Comparison of ENCODE assay signal across 17 cellular contexts in the genomic region with DNA sequence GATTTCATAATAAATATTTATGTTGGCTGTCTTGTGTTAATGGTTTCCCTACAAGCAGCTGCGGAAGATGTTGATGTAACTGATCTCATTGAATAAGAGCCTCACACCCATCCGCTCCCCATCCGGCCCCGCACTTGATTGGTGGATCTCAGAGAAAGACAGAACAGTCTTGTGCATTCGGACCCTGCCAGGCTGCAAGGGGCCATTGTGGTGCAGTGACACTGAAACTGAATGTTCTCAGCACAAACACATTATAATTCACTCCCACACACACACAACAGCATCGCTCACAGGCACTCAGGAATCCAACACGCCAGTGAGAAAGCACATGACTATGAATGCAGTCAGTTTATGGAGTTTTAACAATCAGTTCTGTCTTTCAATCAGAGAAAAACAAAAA. TPM values are rescaled to one million over a fixed set of nuclear protein-coding genes. Genes with fewer than 3 reads are reported as not detected.
DNase-seq lines count a peak whose midpoint lies in the region; ATAC-seq and TF ChIP-seq lines count a peak whose summit lies in the region.
"Had no signal": no experiment of that assay in that cellular context is flagged by ENCODE, and none has a peak within 500 bp of the region (broad histone marks: within the 10 kb centered on the region; RNA-seq: fewer than 3 reads in every experiment).

No MANE protein-coding gene starts in this region.

- TF ChIP-seq EP300 in ovary (IDR thresholded peaks at IDR 0.05), result no peak

- no peaks in the 10 kb centered on the region for H3K27me3 Mint-ChIP-seq in effector memory CD8-positive, alpha-beta T cell

- no peaks in the 10 kb centered on the region for H3K36me3 ChIP-seq in ovary

- H3K9me3 Mint-ChIP-seq in effector memory CD8-positive, alpha-beta T cell, result no peaks in the 10 kb centered on the region

- H3K27ac Mint-ChIP-seq in effector memory CD8-positive, alpha-beta T cell, result no peak overlapping the region

- TF ChIP-seq POLR2A in ovary (IDR thresholded peaks at IDR 0.05), result no peak

- no peak overlapping the region for H3K27ac ChIP-seq in ovary
- H3K27ac ChIP-seq: prostate gland, VCaP had no signal

- H3K9me3 ChIP-seq in ovary, result no peaks in the 10 kb centered on the region
- H3K9me3 ChIP-seq: prostate gland had no signal

- H3K4me3 ChIP-seq in ovary, result no peak overlapping the region
- H3K4me3 ChIP-seq: prostate gland had no signal

- DNase-seq in NCI-H2171 (lab: John Stamatoyannopoulos, UW) (peak; percentile 68), cerebellar cortex (ENCODE audit: low spot score) (peak; percentile 30), hypothalamus (lab: John Stamatoyannopoulos, UW) (peak in 49 of 51 donors; percentile 13 to 97 (median 82)), putamen (ENCODE audit: low spot score) (peak; percentile 97), kidney glomerular epithelial cell (lab: John Stamatoyannopoulos, UW) (no peak), ovary (no peak)
- DNase-seq in effector memory CD8-positive, alpha-beta T cell, result no peak
- DNase-seq: activated CD8-positive, alpha-beta memory T cell treated with anti-CD3 and anti-CD28 coated beads for 24 hours; activated effector memory CD4-positive, alpha-beta T cell treated with Interleukin-2 at 50 U/mL for 16 hours; DMS153; effector CD4-positive, alpha-beta T cell; RPMI8226; SW 1271 had no signal

- no peak for TF ChIP-seq CTCF in ovary (IDR thresholded peaks at IDR 0.05)

- WGBS in ovary, 3 donors, result 88 to 93% (median 91%) methylated on average over 7 of the region's 7 CpGs

- H3K4me3 Mint-ChIP-seq in effector memory CD8-positive, alpha-beta T cell, result no peak overlapping the region

- no peaks in the 10 kb centered on the region for H3K36me3 Mint-ChIP-seq in effector memory CD8-positive, alpha-beta T cell (ENCODE audit: insufficient read depth)

- H3K27me3 ChIP-seq in ovary, result no peaks in the 10 kb centered on the region

- no peaks in the 10 kb centered on the region for H3K4me1 ChIP-seq in ovary (ENCODE audit: insufficient read depth)
- H3K4me1 ChIP-seq: prostate gland had no signal

- intact Hi-C loops in ovary (cut with DNase I), result no loop called here

- no peak for ATAC-seq in effector memory CD8-positive, alpha-beta T cell (replicated peaks)
- ATAC-seq in HG03442 (IDR thresholded peaks at IDR 0.05; ENCODE audit: unreplicated experiment), result no peak

- no peaks in the 10 kb centered on the region for H3K4me1 Mint-ChIP-seq in effector memory CD8-positive, alpha-beta T cell (ENCODE audit: low read depth in 2 of 2)

RNA-seq across cellular contexts. Expression of gene PRELID3A, which starts 47.8 kb away (rescaled TPM):
- total RNA-seq in ovary, result 1 to 10 TPM; 1.1 to 8.2 (median 5.7) TPM
- polyA plus RNA-seq in ovary, result 1 to 10 TPM; 3.7 to 4.8 TPM
- total RNA-seq: mononuclear cell had no signal

Comparison
In these comparisons a context has a peak if more than half of its experiments do, and no peak if none do; other contexts are left out.
1. DNase-seq: peak in NCI-H2171 (single experiment), cerebellar cortex (single experiment), hypothalamus (49 of 51) and putamen (single experiment); none in effector memory CD8-positive, alpha-beta T cell (0 of 3), kidney glomerular epithelial cell (single experiment) and ovary (0 of 5).